Comparison of ENCODE assay signal across 9 cellular contexts in genomic region chr19:4676955-4677731, GRCh38. TPM values are rescaled to one million over a fixed set of nuclear protein-coding genes. Genes with fewer than 3 reads are reported as not detected.
DNase-seq lines count a peak whose midpoint lies in the region; ATAC-seq and TF ChIP-seq lines count a peak whose summit lies in the region.
"Had no signal": no experiment of that assay in that cellular context is flagged by ENCODE, and none has a peak within 500 bp of the region (broad histone marks: within the 10 kb centered on the region; RNA-seq: fewer than 3 reads in every experiment).

No MANE protein-coding gene starts in this region.

- H3K27ac Mint-ChIP-seq in activated naive CD8-positive, alpha-beta T cell treated with anti-CD3 and anti-CD28 coated beads, Interleukin-2, amount 50 U/mL, for 24 hours, result no peak overlapping the region
- peak overlapping the region; percentile 61 for H3K27ac Mint-ChIP-seq in stimulated activated effector memory CD8-positive, alpha-beta T cell treated with anti-CD3 and anti-CD28 coated beads, Interleukin-12 subunit alpha, Interleukin-12 subunit beta, amount 100 ng/mL, for 72 hours

- no peak overlapping the region for H2AFZ ChIP-seq in MM.1S (ENCODE audit: low read length)
- no peak overlapping the region for H2AFZ ChIP-seq in hepatocyte

- H3K4me1 ChIP-seq in MM.1S (ENCODE audit: low read length) (no peaks in the 10 kb centered on the region), hepatocyte (ENCODE audit: insufficient read depth) (no peaks in the 10 kb centered on the region)

- H3K9me3 Mint-ChIP-seq in activated naive CD8-positive, alpha-beta T cell treated with anti-CD3 and anti-CD28 coated beads, Interleukin-2, amount 50 U/mL, for 24 hours, result no peaks in the 10 kb centered on the region
- H3K9me3 Mint-ChIP-seq in stimulated activated effector memory CD8-positive, alpha-beta T cell treated with anti-CD3 and anti-CD28 coated beads, Interleukin-12 subunit alpha, Interleukin-12 subunit beta, amount 100 ng/mL, for 72 hours, result no peaks in the 10 kb centered on the region

- peaks cover 10% of the 10 kb centered on the region for H3K36me3 Mint-ChIP-seq in activated naive CD8-positive, alpha-beta T cell treated with anti-CD3 and anti-CD28 coated beads, Interleukin-2, amount 50 U/mL, for 24 hours (ENCODE audit: low read depth)
- peaks cover 62% of the 10 kb centered on the region for H3K36me3 Mint-ChIP-seq in stimulated activated effector memory CD8-positive, alpha-beta T cell treated with anti-CD3 and anti-CD28 coated beads, Interleukin-12 subunit alpha, Interleukin-12 subunit beta, amount 100 ng/mL, for 72 hours

- H4K20me1 ChIP-seq in MM.1S (ENCODE audit: insufficient read depth, low read length) (no peaks in the 10 kb centered on the region; the same call in 1 of the 2 replicates), hepatocyte (ENCODE audit: insufficient read depth, poor library complexity, severe bottlenecking) (no peaks in the 10 kb centered on the region)

- no peak overlapping the region for H3K4me3 Mint-ChIP-seq in activated naive CD8-positive, alpha-beta T cell treated with anti-CD3 and anti-CD28 coated beads, Interleukin-2, amount 50 U/mL, for 24 hours
- H3K4me3 Mint-ChIP-seq in stimulated activated effector memory CD8-positive, alpha-beta T cell treated with anti-CD3 and anti-CD28 coated beads, Interleukin-12 subunit alpha, Interleukin-12 subunit beta, amount 100 ng/mL, for 72 hours, result no peak overlapping the region

- H3K27ac ChIP-seq in MM.1S (ENCODE audit: low read length) (no peak overlapping the region), hepatocyte (no peak overlapping the region)
- H3K27ac ChIP-seq: C4-2B had no signal

- no peaks in the 10 kb centered on the region for H3K4me1 Mint-ChIP-seq in activated naive CD8-positive, alpha-beta T cell treated with anti-CD3 and anti-CD28 coated beads, Interleukin-2, amount 50 U/mL, for 24 hours
- no peaks in the 10 kb centered on the region for H3K4me1 Mint-ChIP-seq in stimulated activated effector memory CD8-positive, alpha-beta T cell treated with anti-CD3 and anti-CD28 coated beads, Interleukin-12 subunit alpha, Interleukin-12 subunit beta, amount 100 ng/mL, for 72 hours

- H3K9me2 ChIP-seq in MM.1S (replicated peaks; ENCODE audit: insufficient read depth, low read length), result no peaks in the 10 kb centered on the region
- H3K9me2 ChIP-seq in hepatocyte (replicated peaks; ENCODE audit: insufficient read depth), result no peaks in the 10 kb centered on the region

- 0 out of 2 replicates have a peak, but pooled peaks cover 5% of the 10 kb centered on the region for H3F3A ChIP-seq in MM.1S (ENCODE audit: insufficient read depth, low read length)

- H3K27me3 ChIP-seq in MM.1S (replicated peaks; ENCODE audit: insufficient read depth, low read length), result no peaks in the 10 kb centered on the region
- no peaks in the 10 kb centered on the region for H3K27me3 ChIP-seq in hepatocyte

- 76% methylated on average over 17 of the region's 17 CpGs for WGBS in hepatocyte (ENCODE audit: low lambda C conversion rate, missing lambda C conversion rate)

- H3K4me3 ChIP-seq in MM.1S (ENCODE audit: low read length), result no peak overlapping the region
- no peak overlapping the region for H3K4me3 ChIP-seq in hepatocyte

- H3K79me2 ChIP-seq in MM.1S (ENCODE audit: low read length) (no peaks in the 10 kb centered on the region), hepatocyte (no peaks in the 10 kb centered on the region)

- H3K4me2 ChIP-seq in MM.1S (ENCODE audit: low read depth, low read length) (no peak overlapping the region), hepatocyte (no peak overlapping the region)

- peak; percentile 24 for DNase-seq in NCI-H2029 (lab: John Stamatoyannopoulos, UW)
- no peak for DNase-seq in NCI-H2029 treated with DMSO at 0.1 percent for 48 hours (lab: John Stamatoyannopoulos, UW)
- no peak for DNase-seq in MM.1S
- peak; percentile 46 for DNase-seq in activated naive CD8-positive, alpha-beta T cell treated with anti-CD3 and anti-CD28 coated beads, Interleukin-2, amount 50 U/mL, for 24 hours
- DNase-seq in hepatocyte (ENCODE audit: low spot score), result peak; percentile 53
- DNase-seq in stimulated activated effector memory CD8-positive, alpha-beta T cell treated with anti-CD3 and anti-CD28 coated beads, Interleukin-12 subunit alpha, Interleukin-12 subunit beta, amount 100 ng/mL, for 72 hours (ENCODE audit: low spot score in 2 of 2), result peak in 1 of 2 donors; percentile 61
- no peak for DNase-seq in NOMO-1 treated with dmso at 0.1 percent for 144 hours (lab: John Stamatoyannopoulos, UW; ENCODE audit: unreplicated experiment)

- TF ChIP-seq CTCF in MM.1S (IDR thresholded peaks at IDR 0.05; ENCODE audit: low read length), result peak; percentile 35
- peak; percentile 17 for TF ChIP-seq CTCF in hepatocyte (IDR thresholded peaks at IDR 0.05; ENCODE audit: poor library complexity)

- no peak overlapping the region for H3K9ac ChIP-seq in MM.1S (ENCODE audit: low read length)

- H3K9me3 ChIP-seq in MM.1S (replicated peaks; ENCODE audit: insufficient read depth, low read length) (no peaks in the 10 kb centered on the region), hepatocyte (ENCODE audit: low read depth) (no peaks in the 10 kb centered on the region)

- H3K36me3 ChIP-seq in MM.1S (replicated peaks; ENCODE audit: insufficient read depth, low read length) (no peaks in the 10 kb centered on the region), hepatocyte (replicated peaks; ENCODE audit: insufficient read depth, low read depth) (no peaks in the 10 kb centered on the region)

- peak; percentile 43 for ATAC-seq in activated naive CD8-positive, alpha-beta T cell treated with anti-CD3 and anti-CD28 coated beads, Interleukin-2, amount 50 U/mL, for 24 hours
- peak; percentile 45 for ATAC-seq in stimulated activated effector memory CD8-positive, alpha-beta T cell treated with anti-CD3 and anti-CD28 coated beads, Interleukin-12 subunit alpha, Interleukin-12 subunit beta, amount 100 ng/mL, for 72 hours
- ATAC-seq in GM21576 (IDR thresholded peaks at IDR 0.05; ENCODE audit: unreplicated experiment), result no peak

- no peaks in the 10 kb centered on the region for H3K27me3 Mint-ChIP-seq in activated naive CD8-positive, alpha-beta T cell treated with anti-CD3 and anti-CD28 coated beads, Interleukin-2, amount 50 U/mL, for 24 hours

RNA-seq across cellular contexts. Expression of gene MYDGF, which starts 7.0 kb away (rescaled TPM):
- 125 and 158 TPM in 2 replicates for total RNA-seq in hepatocyte
- polyA plus RNA-seq in hepatocyte, result 365 and 405 TPM in 2 replicates

RNA-seq across cellular contexts. Expression of gene TNFAIP8L1, which starts 37.8 kb away (rescaled TPM):
- total RNA-seq in hepatocyte, result 10.0 and 13.6 TPM in 2 replicates
- 8.7 and 14.3 TPM in 2 replicates for polyA plus RNA-seq in hepatocyte

RNA-seq across cellular contexts. Expression of gene DPP9, which starts 46.5 kb away (rescaled TPM):
- 17.6 and 27.6 TPM in 2 replicates for total RNA-seq in hepatocyte
- polyA plus RNA-seq in hepatocyte, result 32.6 and 32.7 TPM in 2 replicates

Comparison
In these comparisons a context has a peak if more than half of its experiments do, and no peak if none do; other contexts are left out.
1. DNase-seq: peak in NCI-H2029 (single experiment), activated naive CD8-positive, alpha-beta T cell treated with anti-CD3 and anti-CD28 coated beads, Interleukin-2, amount 50 U/mL, for 24 hours (single experiment) and hepatocyte (single experiment); none in NCI-H2029 treated with DMSO at 0.1 percent for 48 hours (single experiment), MM.1S (single experiment) and NOMO-1 treated with dmso at 0.1 percent for 144 hours (single experiment).